In the genomic region with DNA sequence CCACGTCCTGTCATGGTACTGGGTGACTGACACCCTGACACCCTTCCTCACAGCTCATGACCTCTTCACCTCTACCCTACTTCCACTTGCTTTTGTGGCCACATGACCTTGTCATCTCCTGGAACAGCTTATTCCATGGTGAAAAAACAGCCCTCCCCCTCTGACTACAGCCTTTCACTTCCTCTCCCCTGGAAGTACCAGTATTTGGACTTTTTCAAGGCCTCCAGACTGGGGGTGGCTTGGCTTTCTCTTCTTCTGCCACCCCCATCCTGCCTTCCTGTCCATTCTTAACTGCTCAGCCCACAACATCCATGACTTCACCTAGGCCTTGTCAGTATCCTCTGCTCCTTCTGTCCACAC, we compare ENCODE assay signal across 18 cellular contexts.
DNase-seq lines count a peak whose midpoint lies in the region; ATAC-seq and TF ChIP-seq lines count a peak whose summit lies in the region.
"Had no signal": no experiment of that assay in that cellular context is flagged by ENCODE, and none has a peak within 500 bp of the region (broad histone marks: within the 10 kb centered on the region; RNA-seq: fewer than 3 reads in every experiment).

No MANE protein-coding gene starts in this region.

- no peak for ATAC-seq in HG03520 (IDR thresholded peaks at IDR 0.05; ENCODE audit: unreplicated experiment)
- ATAC-seq in stimulated activated effector memory CD8-positive, alpha-beta T cell treated with anti-CD3 and anti-CD28 coated beads, Interleukin-12 subunit alpha, Interleukin-12 subunit beta, amount 100 ng/mL, for 72 hours, result no peak
- ATAC-seq in GM19395 (IDR thresholded peaks at IDR 0.05; ENCODE audit: unreplicated experiment), result no peak

- peaks cover 43% of the 10 kb centered on the region for H3K4me1 Mint-ChIP-seq in chondrocyte (ENCODE audit: low read depth)
- peaks cover 36% of the 10 kb centered on the region for H3K4me1 Mint-ChIP-seq in osteocyte (ENCODE audit: unreplicated experiment)
- peaks cover 12% of the 10 kb centered on the region for H3K4me1 Mint-ChIP-seq in stimulated activated effector memory CD8-positive, alpha-beta T cell treated with anti-CD3 and anti-CD28 coated beads, Interleukin-12 subunit alpha, Interleukin-12 subunit beta, amount 100 ng/mL, for 72 hours

- H3K4me3 Mint-ChIP-seq in chondrocyte (ENCODE audit: unreplicated experiment), result no peak overlapping the region
- H3K4me3 Mint-ChIP-seq in osteocyte (ENCODE audit: unreplicated experiment), result no peak overlapping the region
- no peak overlapping the region for H3K4me3 Mint-ChIP-seq in stimulated activated effector memory CD8-positive, alpha-beta T cell treated with anti-CD3 and anti-CD28 coated beads, Interleukin-12 subunit alpha, Interleukin-12 subunit beta, amount 100 ng/mL, for 72 hours

- H3K27me3 Mint-ChIP-seq in chondrocyte (ENCODE audit: low read depth) (no peaks in the 10 kb centered on the region), osteocyte (ENCODE audit: unreplicated experiment) (no peaks in the 10 kb centered on the region)

- DNase-seq in GM12865 (ENCODE audit: low read depth) (peak; percentile 16), HT1080 (ENCODE audit: low read depth) (peak; percentile 16), chondrocyte (ENCODE audit: low spot score) (no peak), osteocyte (ENCODE audit: extremely low spot score, unreplicated experiment) (no peak), GM10266 (ENCODE audit: extremely low spot score) (no peak)
- DNase-seq in stimulated activated effector memory CD8-positive, alpha-beta T cell treated with anti-CD3 and anti-CD28 coated beads, Interleukin-12 subunit alpha, Interleukin-12 subunit beta, amount 100 ng/mL, for 72 hours (ENCODE audit: low spot score in 2 of 2), result no peak
- DNase-seq: activated gamma-delta T cell, BE2C, DMS79 treated with DMSO at 0.1 percent for 48 hours, foreskin fibroblast, IMR-90, NCI-H1105 treated with DMSO at 0.1 percent for 48 hours, NCI-H345, posterior cingulate gyrus, SK-N-SH, WERI-Rb-1 had no signal

- H3K27ac Mint-ChIP-seq in chondrocyte (ENCODE audit: unreplicated experiment), result peak overlapping the region; percentile 79
- H3K27ac Mint-ChIP-seq in osteocyte (ENCODE audit: unreplicated experiment), result peak overlapping the region; percentile 53
- H3K27ac Mint-ChIP-seq in stimulated activated effector memory CD8-positive, alpha-beta T cell treated with anti-CD3 and anti-CD28 coated beads, Interleukin-12 subunit alpha, Interleukin-12 subunit beta, amount 100 ng/mL, for 72 hours, result no peak overlapping the region

- no peak overlapping the region for H3K4me3 ChIP-seq in GM12865 (ENCODE audit: low read depth, low read length)

- peaks cover 13% of the 10 kb centered on the region for H3K9me3 Mint-ChIP-seq in chondrocyte (ENCODE audit: low read depth)
- H3K9me3 Mint-ChIP-seq in osteocyte (ENCODE audit: unreplicated experiment), result peaks cover 11% of the 10 kb centered on the region
- H3K9me3 Mint-ChIP-seq in stimulated activated effector memory CD8-positive, alpha-beta T cell treated with anti-CD3 and anti-CD28 coated beads, Interleukin-12 subunit alpha, Interleukin-12 subunit beta, amount 100 ng/mL, for 72 hours, result no peaks in the 10 kb centered on the region

- TF ChIP-seq CTCF in GM12865 (IDR thresholded peaks at IDR 0.05; ENCODE audit: insufficient read depth, low read depth, low read length, missing control alignments) (no peak), chondrocyte (IDR thresholded peaks at IDR 0.05) (no peak), osteocyte (IDR thresholded peaks at IDR 0.05) (no peak), GM10266 (IDR thresholded peaks at IDR 0.05; ENCODE audit: control insufficient read depth, insufficient read depth, low read depth, missing control alignments) (no peak)

- H3K36me3 Mint-ChIP-seq in chondrocyte (ENCODE audit: low read depth), result peaks cover 11% of the 10 kb centered on the region
- peaks cover 8% of the 10 kb centered on the region for H3K36me3 Mint-ChIP-seq in osteocyte (ENCODE audit: unreplicated experiment)
- H3K36me3 Mint-ChIP-seq in stimulated activated effector memory CD8-positive, alpha-beta T cell treated with anti-CD3 and anti-CD28 coated beads, Interleukin-12 subunit alpha, Interleukin-12 subunit beta, amount 100 ng/mL, for 72 hours, result no peaks in the 10 kb centered on the region

Comparison
In these comparisons a context has a peak if more than half of its experiments do, and no peak if none do; other contexts are left out.
1. DNase-seq: peak in GM12865 (single experiment) and HT1080 (single experiment); none in chondrocyte (single experiment), osteocyte (single experiment), GM10266 (single experiment) and stimulated activated effector memory CD8-positive, alpha-beta T cell treated with anti-CD3 and anti-CD28 coated beads, Interleukin-12 subunit alpha, Interleukin-12 subunit beta, amount 100 ng/mL, for 72 hours (0 of 2).